1 cellular context compared by ENCODE assay signal in the genomic region with DNA sequence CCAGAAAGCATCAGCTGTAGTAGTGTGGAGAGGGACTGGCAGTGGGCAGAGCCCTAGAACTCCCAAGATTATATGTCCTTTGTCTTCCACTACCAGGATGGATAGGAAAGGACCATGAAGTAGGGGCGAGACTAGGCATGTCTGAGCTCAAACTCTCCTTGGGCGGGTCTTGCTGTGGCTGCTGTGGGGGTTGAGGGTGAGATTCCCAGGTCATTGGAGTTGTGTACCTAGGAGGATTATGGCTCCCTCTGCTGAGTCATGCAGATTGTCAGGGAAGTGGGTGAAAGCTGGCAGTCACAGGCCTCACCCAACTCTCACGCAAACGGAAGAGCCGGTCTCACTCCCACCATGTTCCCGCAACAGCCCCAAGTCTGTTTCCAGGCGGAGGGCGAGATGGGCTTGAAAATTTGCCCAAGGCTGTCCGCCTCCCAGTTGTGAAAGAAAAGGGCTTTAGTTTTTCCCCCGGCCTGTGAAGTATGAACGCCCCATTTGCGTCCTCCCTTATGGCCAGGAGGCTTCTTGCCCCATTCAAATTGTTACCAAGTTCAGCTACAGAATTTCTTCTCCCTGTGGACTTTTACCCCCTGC.
TF ChIP-seq lines count a peak whose summit lies in the region.

No MANE protein-coding gene starts in this region.

TF ChIP-seq in HepG2, 621 proteins besides CTCF, POLR2A, EP300 and RAD21 (continued from another document):
- TF ChIP-seq, protein P1, sequence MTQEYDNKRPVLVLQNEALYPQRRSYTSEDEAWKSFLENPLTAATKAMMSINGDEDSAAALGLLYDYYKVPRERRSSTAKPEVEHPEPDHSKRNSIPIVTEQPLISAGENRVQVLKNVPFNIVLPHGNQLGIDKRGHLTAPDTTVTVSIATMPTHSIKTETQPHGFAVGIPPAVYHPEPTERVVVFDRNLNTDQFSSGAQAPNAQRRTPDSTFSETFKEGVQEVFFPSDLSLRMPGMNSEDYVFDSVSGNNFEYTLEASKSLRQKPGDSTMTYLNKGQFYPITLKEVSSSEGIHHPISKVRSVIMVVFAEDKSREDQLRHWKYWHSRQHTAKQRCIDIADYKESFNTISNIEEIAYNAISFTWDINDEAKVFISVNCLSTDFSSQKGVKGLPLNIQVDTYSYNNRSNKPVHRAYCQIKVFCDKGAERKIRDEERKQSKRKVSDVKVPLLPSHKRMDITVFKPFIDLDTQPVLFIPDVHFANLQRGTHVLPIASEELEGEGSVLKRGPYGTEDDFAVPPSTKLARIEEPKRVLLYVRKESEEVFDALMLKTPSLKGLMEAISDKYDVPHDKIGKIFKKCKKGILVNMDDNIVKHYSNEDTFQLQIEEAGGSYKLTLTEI (CRISPR knock-in tag; conservative IDR thresholded peaks at IDR 0.05) = no peak
- TF ChIP-seq, protein P2, sequence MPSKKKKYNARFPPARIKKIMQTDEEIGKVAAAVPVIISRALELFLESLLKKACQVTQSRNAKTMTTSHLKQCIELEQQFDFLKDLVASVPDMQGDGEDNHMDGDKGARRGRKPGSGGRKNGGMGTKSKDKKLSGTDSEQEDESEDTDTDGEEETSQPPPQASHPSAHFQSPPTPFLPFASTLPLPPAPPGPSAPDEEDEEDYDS (CRISPR knock-in tag; IDR thresholded peaks at IDR 0.05) = no peak
- TF ChIP-seq ISX (CRISPR knock-in tag; conservative IDR thresholded peaks at IDR 0.05) = no peak
- TF ChIP-seq, protein P3, sequence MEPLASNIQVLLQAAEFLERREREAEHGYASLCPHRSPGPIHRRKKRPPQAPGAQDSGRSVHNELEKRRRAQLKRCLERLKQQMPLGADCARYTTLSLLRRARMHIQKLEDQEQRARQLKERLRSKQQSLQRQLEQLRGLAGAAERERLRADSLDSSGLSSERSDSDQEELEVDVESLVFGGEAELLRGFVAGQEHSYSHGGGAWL (CRISPR knock-in tag; IDR thresholded peaks at IDR 0.05) = no peak
- TF ChIP-seq NR1H2 (CRISPR knock-in tag; IDR thresholded peaks at IDR 0.05; ENCODE audit: borderline replicate concordance, low read depth) = no peak
- TF ChIP-seq, protein P4, sequence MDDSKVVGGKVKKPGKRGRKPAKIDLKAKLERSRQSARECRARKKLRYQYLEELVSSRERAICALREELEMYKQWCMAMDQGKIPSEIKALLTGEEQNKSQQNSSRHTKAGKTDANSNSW (CRISPR knock-in tag; IDR thresholded peaks at IDR 0.05; ENCODE audit: borderline replicate concordance) = no peak
- TF ChIP-seq GFI1 (CRISPR knock-in tag; IDR thresholded peaks at IDR 0.05; ENCODE audit: borderline replicate concordance) = no peak
- no peak for TF ChIP-seq KLF13 (CRISPR knock-in tag; IDR thresholded peaks at IDR 0.05)
- no peak for TF ChIP-seq ZSCAN21 (CRISPR knock-in tag; IDR thresholded peaks at IDR 0.05; ENCODE audit: borderline replicate concordance)
- no peak for TF ChIP-seq ZNF431 (CRISPR knock-in tag; IDR thresholded peaks at IDR 0.05; ENCODE audit: borderline replicate concordance, low read depth)
- TF ChIP-seq, protein P5, sequence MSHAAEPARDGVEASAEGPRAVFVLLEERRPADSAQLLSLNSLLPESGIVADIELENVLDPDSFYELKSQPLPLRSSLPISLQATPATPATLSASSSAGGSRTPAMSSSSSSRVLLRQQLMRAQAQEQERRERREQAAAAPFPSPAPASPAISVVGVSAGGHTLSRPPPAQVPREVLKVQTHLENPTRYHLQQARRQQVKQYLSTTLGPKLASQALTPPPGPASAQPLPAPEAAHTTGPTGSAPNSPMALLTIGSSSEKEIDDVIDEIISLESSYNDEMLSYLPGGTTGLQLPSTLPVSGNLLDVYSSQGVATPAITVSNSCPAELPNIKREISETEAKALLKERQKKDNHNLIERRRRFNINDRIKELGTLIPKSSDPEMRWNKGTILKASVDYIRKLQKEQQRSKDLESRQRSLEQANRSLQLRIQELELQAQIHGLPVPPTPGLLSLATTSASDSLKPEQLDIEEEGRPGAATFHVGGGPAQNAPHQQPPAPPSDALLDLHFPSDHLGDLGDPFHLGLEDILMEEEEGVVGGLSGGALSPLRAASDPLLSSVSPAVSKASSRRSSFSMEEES (CRISPR knock-in tag; IDR thresholded peaks at IDR 0.05) = no peak
